8 cellular contexts compared by ENCODE assay signal in genomic region chr2:208315081-208315788, GRCh38. TPM values are rescaled to one million over a fixed set of nuclear protein-coding genes. Genes with fewer than 3 reads are reported as not detected.
A peak's percentile ranks its signal among the peaks of the same experiment; 100 is the strongest.
DNase-seq lines count a peak whose midpoint lies in the region; ATAC-seq and TF ChIP-seq lines count a peak whose summit lies in the region.

No MANE protein-coding gene starts in this region.

- H3K27ac ChIP-seq in fibroblast of lung (ENCODE audit: insufficient read depth, low read length), result peak overlapping the region; percentile 16

- H3K9me3 ChIP-seq in fibroblast of lung (ENCODE audit: control insufficient read depth, insufficient read depth, low read depth, low read length), result no peaks in the 10 kb centered on the region

- H3K4me2 ChIP-seq in fibroblast of lung (ENCODE audit: extremely low read depth, insufficient read depth, low read length), result no peak overlapping the region

- H3K27me3 Mint-ChIP-seq in mesothelial cell of epicardium (ENCODE audit: low read depth), result no peaks in the 10 kb centered on the region

- H3K27ac Mint-ChIP-seq in mesothelial cell of epicardium, result no peak overlapping the region

- in situ Hi-C loops in ACHN (cut with HindIII; ENCODE audit: low pct_ligation_motif_present, low pct_unique_long_range_greater_than_20kb, low sequenced_read_pairs), result no loop called here

- no peaks in the 10 kb centered on the region for H4K20me1 ChIP-seq in fibroblast of lung (ENCODE audit: control insufficient read depth, extremely low read depth, insufficient read depth, low read length)

- no peak overlapping the region for H3K9ac ChIP-seq in fibroblast of lung (ENCODE audit: insufficient read depth, low read length)

- no peaks in the 10 kb centered on the region for H3K9me3 Mint-ChIP-seq in mesothelial cell of epicardium

- no peak overlapping the region for H2AFZ ChIP-seq in fibroblast of lung (ENCODE audit: low read length)

- ATAC-seq in HG03432 (IDR thresholded peaks at IDR 0.05; ENCODE audit: unreplicated experiment), result peak; percentile 68

- no peak overlapping the region for H3K4me3 Mint-ChIP-seq in mesothelial cell of epicardium

- no peaks in the 10 kb centered on the region for H3K27me3 ChIP-seq in fibroblast of lung (ENCODE audit: control insufficient read depth, insufficient read depth, low read length)

- H3K4me1 Mint-ChIP-seq in mesothelial cell of epicardium, result peaks cover 23% of the 10 kb centered on the region

- peaks cover 33% of the 10 kb centered on the region for H3K36me3 Mint-ChIP-seq in mesothelial cell of epicardium

- H3K4me3 ChIP-seq in fibroblast of lung (replicated peaks in 1 of 4; ENCODE audit: control extremely low read depth in 1 of 4, insufficient read depth in 1 of 4, low read depth in 3 of 4, low read length in 4 of 4), result no peak overlapping the region

- H3K79me2 ChIP-seq in fibroblast of lung (ENCODE audit: control insufficient read depth, insufficient read depth, low read length), result no peaks in the 10 kb centered on the region

- peaks cover 3% of the 10 kb centered on the region for H3K4me1 ChIP-seq in fibroblast of lung (ENCODE audit: control insufficient read depth, extremely low read depth, insufficient read depth, low read length)

- DNase-seq in ELR (ENCODE audit: low read depth) (peak; percentile 25), GM20000 (ENCODE audit: low spot score) (peak; percentile 36), fibroblast of lung (ENCODE audit: low read depth in 2 of 2) (peak; percentile 11 to 44), UCSD-AML1 (lab: John Stamatoyannopoulos, UW; ENCODE audit: unreplicated experiment) (no peak), mesothelial cell of epicardium (ENCODE audit: low spot score in 2 of 2, unreplicated experiment in 2 of 2) (no peak), ACHN (no peak), DMS79 treated with DMSO at 0.1 percent for 48 hours (lab: John Stamatoyannopoulos, UW) (no peak)

- no peak for TF ChIP-seq CTCF in GM20000 (IDR thresholded peaks at IDR 0.05; ENCODE audit: extremely low read depth, missing control alignments)
- TF ChIP-seq CTCF in fibroblast of lung (conservative IDR thresholded peaks at IDR 0.05 in 1 of 2, IDR thresholded peaks at IDR 0.05 in 1 of 2; ENCODE audit: low read depth in 1 of 2, low read length in 2 of 2), result no peak
- no peak for TF ChIP-seq CTCF in mesothelial cell of epicardium (IDR thresholded peaks at IDR 0.05; ENCODE audit: unreplicated experiment)

- peaks cover 4% of the 10 kb centered on the region for H3K36me3 ChIP-seq in fibroblast of lung (ENCODE audit: control insufficient read depth, insufficient read depth, low read length)

RNA-seq across cellular contexts. Expression of gene PIKFYVE, which starts 49.2 kb away (rescaled TPM):
- total RNA-seq in fibroblast of lung, result 33.6 and 40.1 TPM in 2 replicates
- polyA plus RNA-seq in fibroblast of lung, result 22.0 and 23.8 TPM in 2 replicates
- 9.5 and 11.4 TPM in 2 replicates for polyA plus RNA-seq in fibroblast of lung (2012)
- polyA minus RNA-seq in fibroblast of lung (ENCODE audit: low replicate concordance), result 7.6 and 17.4 TPM in 2 replicates
- total RNA-seq in mesothelial cell of epicardium, result 41.4 to 46.7 TPM (median 46.4 TPM) in 3 replicates

Comparison
In these comparisons a context has a peak if more than half of its experiments do, and no peak if none do; other contexts are left out.
1. DNase-seq: peak in ELR (single experiment), GM20000 (single experiment) and fibroblast of lung (2 of 2); none in UCSD-AML1 (single experiment), mesothelial cell of epicardium (0 of 2), ACHN (single experiment) and DMS79 treated with DMSO at 0.1 percent for 48 hours (single experiment).